In the genomic region with DNA sequence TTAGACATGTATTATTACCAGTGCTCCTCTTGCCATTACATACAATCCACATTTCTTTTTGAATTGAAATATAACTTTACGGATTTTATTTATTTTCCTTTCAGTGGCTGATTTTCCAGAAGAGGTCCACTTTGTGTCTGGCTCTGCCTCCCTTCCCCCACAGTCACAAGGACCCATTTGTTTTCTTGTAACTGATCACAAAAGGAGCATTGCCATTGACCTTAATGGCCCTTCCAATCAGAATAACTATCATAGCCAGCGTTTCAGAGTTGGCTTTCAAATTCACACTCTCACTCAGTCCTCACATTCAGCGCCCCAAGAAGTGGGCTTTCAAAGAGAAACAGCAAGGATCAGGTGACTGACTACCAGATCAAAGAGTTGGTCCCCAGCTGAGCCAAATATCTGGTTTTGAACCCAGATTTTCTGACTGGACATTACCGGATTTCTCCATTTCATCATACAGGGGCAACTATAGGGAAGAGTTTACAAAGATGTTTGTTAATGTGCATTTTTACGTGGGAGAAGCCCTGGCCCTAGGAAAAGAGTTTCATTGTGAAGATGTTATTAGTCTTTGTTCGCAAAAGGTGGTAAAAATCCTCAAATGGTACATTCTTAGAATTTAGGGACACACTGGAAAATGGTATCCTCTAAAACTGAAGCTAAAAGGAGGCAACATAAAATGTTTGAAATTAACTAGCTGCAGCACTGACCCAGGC, we compare ENCODE assay signal across 20 cellular contexts. TPM values are rescaled to one million over a fixed set of nuclear protein-coding genes. Genes with fewer than 3 reads are reported as not detected.
DNase-seq lines count a peak whose midpoint lies in the region; ATAC-seq and TF ChIP-seq lines count a peak whose summit lies in the region.
"Had no signal": no experiment of that assay in that cellular context is flagged by ENCODE, and none has a peak within 500 bp of the region (broad histone marks: within the 10 kb centered on the region; RNA-seq: fewer than 3 reads in every experiment).

No MANE protein-coding gene starts in this region.

- POLR2A ChIA-PET in HEK293 (lab: Yijun Ruan, JAX): interaction anchor here (0.9 kb wide), 1 partner anchor 60 kb away, joined by 4 read pairs; no protein-coding TSS in a partner anchor

- no peak overlapping the region for H2AFZ ChIP-seq in mesenchymal stem cell (ENCODE audit: low read depth, low read length)

- H3K4me3 ChIP-seq in HEK293 (ENCODE audit: low read depth, low read length) (no peak overlapping the region), iPS-20b (ENCODE audit: low read length) (peak overlapping the region; percentile 79; the same call in 1 of the 2 replicates), mesenchymal stem cell (ENCODE audit: insufficient read depth in 1 of 2, low read depth in 1 of 2, low read length in 2 of 2) (no peak overlapping the region)
- H3K4me3 ChIP-seq: body of pancreas, coronary artery had no signal

- no peak overlapping the region for H2BK120ac ChIP-seq in mesenchymal stem cell (ENCODE audit: low read depth, low read length)

- DNase-seq in putamen (ENCODE audit: low spot score) (peak; percentile 83), occipital lobe (lab: John Stamatoyannopoulos, UW) (no peak), mesenchymal stem cell (no peak)
- DNase-seq in activated CD8-positive, alpha-beta memory T cell treated with anti-CD3 and anti-CD28 coated beads, Interleukin-2, amount 50 U/mL, for 48 hours: no peak
- DNase-seq: activated CD4-positive, alpha-beta T cell treated with anti-CD3 and anti-CD28 coated beads for 36 hours; body of pancreas; H7; heart left ventricle; mesendoderm; naive thymus-derived CD8-positive, alpha-beta T cell; NCI-H2107; NCI-H524; stimulated activated CD4-positive, alpha-beta T cell treated with anti-CD3 and anti-CD28 coated beads, Interleukin-4, amount 100 ng/mL, for 24 hours; stimulated activated naive CD8-positive, alpha-beta T cell treated with anti-CD3 and anti-CD28 coated beads, Interleukin-15, amount 100 ng/mL, for 72 hours had no signal

- no peak overlapping the region for H3K4ac ChIP-seq in mesenchymal stem cell (ENCODE audit: low read depth in 1 of 2, low read length in 2 of 2)

- no peak overlapping the region for H4K91ac ChIP-seq in mesenchymal stem cell (ENCODE audit: low read length)

- H3K18ac ChIP-seq in mesenchymal stem cell (ENCODE audit: low read depth in 1 of 2, low read length in 2 of 2): no peak overlapping the region

- H3K79me1 ChIP-seq in mesenchymal stem cell (replicated peaks; ENCODE audit: low read length, poor library complexity, severe bottlenecking): no peaks in the 10 kb centered on the region

- WGBS in mesenchymal stem cell: 57% methylated on average over 6 of the region's 6 CpGs

- peaks cover 6% of the 10 kb centered on the region; the same call in 1 of the 2 replicates for H3K4me1 ChIP-seq in HEK293 (ENCODE audit: control insufficient read depth, insufficient read depth, low read length)
- H3K4me1 ChIP-seq in iPS-20b (ENCODE audit: insufficient read depth, low read length): peaks cover 31% of the 10 kb centered on the region
- H3K4me1 ChIP-seq in mesenchymal stem cell (ENCODE audit: control insufficient read depth, insufficient read depth, low read depth, low read length): peaks cover 20% of the 10 kb centered on the region

- no peak overlapping the region for H2AK5ac ChIP-seq in mesenchymal stem cell (ENCODE audit: low read length, severe bottlenecking)

- no peak overlapping the region for H3K27ac ChIP-seq in HEK293 (ENCODE audit: extremely low read depth, low read depth, low read length)
- H3K27ac ChIP-seq in angular gyrus (ENCODE audit: low read depth, low read length): peak overlapping the region; percentile 91
- H3K27ac ChIP-seq in iPS-20b (ENCODE audit: low read length): no peak overlapping the region
- H3K27ac ChIP-seq in mesenchymal stem cell (ENCODE audit: low read length, poor library complexity, severe bottlenecking): no peak overlapping the region
- H3K27ac ChIP-seq: body of pancreas, coronary artery had no signal

- no peak overlapping the region for H2BK15ac ChIP-seq in mesenchymal stem cell (ENCODE audit: low read depth, poor library complexity, severe bottlenecking)

- no peaks in the 10 kb centered on the region for H3K36me3 ChIP-seq in HEK293 (ENCODE audit: control insufficient read depth in 2 of 2, insufficient read depth in 1 of 2, low read length in 2 of 2)
- no peaks in the 10 kb centered on the region for H3K36me3 ChIP-seq in iPS-20b (ENCODE audit: insufficient read depth, low read depth, low read length)
- H3K36me3 ChIP-seq in mesenchymal stem cell (ENCODE audit: control insufficient read depth in 1 of 2, insufficient read depth in 2 of 2, low read depth in 1 of 2, low read length in 2 of 2): no peaks in the 10 kb centered on the region
- H3K36me3 ChIP-seq: heart left ventricle had no signal

- no peak overlapping the region for H4K8ac ChIP-seq in mesenchymal stem cell (ENCODE audit: low read length)

- no peak overlapping the region for H3K9ac ChIP-seq in iPS-20b (ENCODE audit: low read depth, low read length)
- H3K9ac ChIP-seq in mesenchymal stem cell (ENCODE audit: low read length): no peak overlapping the region

- no peak overlapping the region for H3K14ac ChIP-seq in mesenchymal stem cell (ENCODE audit: low read length in 2 of 2)

- H2BK5ac ChIP-seq in mesenchymal stem cell (ENCODE audit: low read depth, low read length, poor library complexity, severe bottlenecking): no peak overlapping the region

- no peak overlapping the region for H3K4me2 ChIP-seq in mesenchymal stem cell (ENCODE audit: low read length, poor library complexity, severe bottlenecking)

- H3K9me3 ChIP-seq in HEK293 (ENCODE audit: control insufficient read depth, insufficient read depth, low read depth, low read length): no peaks in the 10 kb centered on the region
- H3K9me3 ChIP-seq in iPS-20b (ENCODE audit: insufficient read depth, low read depth, low read length): no peaks in the 10 kb centered on the region
- H3K9me3 ChIP-seq in mesenchymal stem cell (ENCODE audit: control insufficient read depth, low read length): no peaks in the 10 kb centered on the region
- H3K9me3 ChIP-seq: body of pancreas, heart left ventricle had no signal

- H3K27me3 ChIP-seq in iPS-20b (ENCODE audit: insufficient read depth, low read length): peaks cover 45% of the 10 kb centered on the region
- peaks cover 0 to 36% of the 10 kb centered on the region in 2 experiments for H3K27me3 ChIP-seq in mesenchymal stem cell (ENCODE audit: control insufficient read depth in 1 of 2, insufficient read depth in 1 of 2, low read length in 2 of 2)
- H3K27me3 ChIP-seq: body of pancreas had no signal

- no peak overlapping the region for H3K23ac ChIP-seq in mesenchymal stem cell (ENCODE audit: low read length in 2 of 2)

- CTCF ChIA-PET in HEK293 (lab: Yijun Ruan, JAX): interaction anchor here (0.6 to 1.8 kb wide), 10 partner anchors 8 to 332 kb away, joined by 3 to 11 read pairs (median 3); no protein-coding TSS in a partner anchor

- TF ChIP-seq CTCF in HEK293 (tag by site-specific recombination; IDR thresholded peaks at IDR 0.05): no peak

- no peak for ATAC-seq in GM18909 (IDR thresholded peaks at IDR 0.05; ENCODE audit: poor library complexity, unreplicated experiment)
- ATAC-seq: activated CD4-positive, alpha-beta T cell treated with anti-CD3 and anti-CD28 coated beads for 36 hours; body of pancreas; heart left ventricle; naive thymus-derived CD8-positive, alpha-beta T cell; Right ventricle myocardium inferior; stimulated activated naive CD8-positive, alpha-beta T cell treated with anti-CD3 and anti-CD28 coated beads, Interleukin-15, amount 100 ng/mL, for 72 hours had no signal

- no peak overlapping the region for H2BK12ac ChIP-seq in mesenchymal stem cell (ENCODE audit: low read length in 2 of 2)

TF ChIP-seq in HEK293, 187 proteins besides CTCF, POLR2A, EP300 and RAD21:
- TF ChIP-seq, protein P1, sequence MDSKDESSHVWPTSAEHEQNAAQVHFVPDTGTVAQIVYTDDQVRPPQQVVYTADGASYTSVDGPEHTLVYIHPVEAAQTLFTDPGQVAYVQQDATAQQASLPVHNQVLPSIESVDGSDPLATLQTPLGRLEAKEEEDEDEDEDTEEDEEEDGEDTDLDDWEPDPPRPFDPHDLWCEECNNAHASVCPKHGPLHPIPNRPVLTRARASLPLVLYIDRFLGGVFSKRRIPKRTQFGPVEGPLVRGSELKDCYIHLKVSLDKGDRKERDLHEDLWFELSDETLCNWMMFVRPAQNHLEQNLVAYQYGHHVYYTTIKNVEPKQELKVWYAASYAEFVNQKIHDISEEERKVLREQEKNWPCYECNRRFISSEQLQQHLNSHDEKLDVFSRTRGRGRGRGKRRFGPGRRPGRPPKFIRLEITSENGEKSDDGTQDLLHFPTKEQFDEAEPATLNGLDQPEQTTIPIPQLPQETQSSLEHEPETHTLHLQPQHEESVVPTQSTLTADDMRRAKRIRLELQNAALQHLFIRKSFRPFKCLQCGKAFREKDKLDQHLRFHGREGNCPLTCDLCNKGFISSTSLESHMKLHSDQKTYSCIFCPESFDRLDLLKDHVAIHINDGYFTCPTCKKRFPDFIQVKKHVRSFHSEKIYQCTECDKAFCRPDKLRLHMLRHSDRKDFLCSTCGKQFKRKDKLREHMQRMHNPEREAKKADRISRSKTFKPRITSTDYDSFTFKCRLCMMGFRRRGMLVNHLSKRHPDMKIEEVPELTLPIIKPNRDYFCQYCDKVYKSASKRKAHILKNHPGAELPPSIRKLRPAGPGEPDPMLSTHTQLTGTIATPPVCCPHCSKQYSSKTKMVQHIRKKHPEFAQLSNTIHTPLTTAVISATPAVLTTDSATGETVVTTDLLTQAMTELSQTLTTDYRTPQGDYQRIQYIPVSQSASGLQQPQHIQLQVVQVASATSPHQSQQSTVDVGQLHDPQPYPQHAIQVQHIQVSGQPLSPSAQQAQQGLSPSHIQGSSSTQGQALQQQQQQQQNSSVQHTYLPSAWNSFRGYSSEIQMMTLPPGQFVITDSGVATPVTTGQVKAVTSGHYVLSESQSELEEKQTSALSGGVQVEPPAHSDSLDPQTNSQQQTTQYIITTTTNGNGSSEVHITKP (tag by site-specific recombination; IDR thresholded peaks at IDR 0.05): peak; percentile 93
- TF ChIP-seq, protein P2, sequence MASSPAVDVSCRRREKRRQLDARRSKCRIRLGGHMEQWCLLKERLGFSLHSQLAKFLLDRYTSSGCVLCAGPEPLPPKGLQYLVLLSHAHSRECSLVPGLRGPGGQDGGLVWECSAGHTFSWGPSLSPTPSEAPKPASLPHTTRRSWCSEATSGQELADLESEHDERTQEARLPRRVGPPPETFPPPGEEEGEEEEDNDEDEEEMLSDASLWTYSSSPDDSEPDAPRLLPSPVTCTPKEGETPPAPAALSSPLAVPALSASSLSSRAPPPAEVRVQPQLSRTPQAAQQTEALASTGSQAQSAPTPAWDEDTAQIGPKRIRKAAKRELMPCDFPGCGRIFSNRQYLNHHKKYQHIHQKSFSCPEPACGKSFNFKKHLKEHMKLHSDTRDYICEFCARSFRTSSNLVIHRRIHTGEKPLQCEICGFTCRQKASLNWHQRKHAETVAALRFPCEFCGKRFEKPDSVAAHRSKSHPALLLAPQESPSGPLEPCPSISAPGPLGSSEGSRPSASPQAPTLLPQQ (tag by site-specific recombination; IDR thresholded peaks at IDR 0.05): no peak
TF ChIP-seq in HEK293: peak in this region for 1.

RNA-seq across cellular contexts. Expression of a gene that starts 2.0 kb away (rescaled TPM):
- total RNA-seq in occipital lobe: 44.3 TPM
- polyA plus RNA-seq in mesenchymal stem cell (2013, experiment 1 of 2): 0.03 TPM
- 0.03 TPM for polyA plus RNA-seq in mesenchymal stem cell (2013, experiment 2 of 2)
